Comparison of ENCODE assay signal across 8 cellular contexts in the genomic region with DNA sequence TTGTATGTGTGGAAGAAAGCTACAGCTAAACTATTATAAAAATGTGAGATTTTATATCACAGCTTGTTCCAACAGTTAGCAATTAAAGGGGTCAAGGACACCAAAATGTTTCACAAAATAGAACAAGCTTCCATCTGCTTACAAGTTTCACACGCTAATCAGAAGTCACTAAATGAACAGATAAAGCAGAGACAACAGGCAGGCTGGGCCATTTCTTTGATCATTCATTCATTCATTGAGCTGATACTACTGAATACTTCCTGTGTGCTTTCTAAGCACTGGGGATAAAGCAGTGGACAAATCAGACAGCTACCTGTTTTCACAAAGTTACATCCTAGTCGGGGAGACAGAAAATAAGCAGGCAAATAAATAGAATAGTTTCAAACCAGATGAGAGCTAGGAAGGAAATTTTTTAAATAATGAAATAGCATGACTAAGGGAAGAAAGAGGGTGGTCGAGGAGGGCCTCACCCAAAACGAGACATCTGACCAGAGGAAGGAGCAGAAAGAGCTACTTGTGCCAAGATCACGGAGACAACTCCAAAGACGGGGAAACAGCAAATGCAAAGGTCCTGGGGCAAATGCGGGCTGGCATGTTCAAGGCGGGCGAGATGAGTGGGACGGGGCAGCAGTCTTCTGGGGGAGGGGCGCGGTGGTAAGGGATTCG. TPM values are rescaled to one million over a fixed set of nuclear protein-coding genes. Genes with fewer than 3 reads are reported as not detected.
A peak's percentile ranks its signal among the peaks of the same experiment; 100 is the strongest.
DNase-seq lines count a peak whose midpoint lies in the region; ATAC-seq and TF ChIP-seq lines count a peak whose summit lies in the region.

No MANE protein-coding gene starts in this region.

- no peaks in the 10 kb centered on the region for H3K27me3 ChIP-seq in sigmoid colon

- WGBS in sigmoid colon, 2 donors: 12 to 33% methylated on average over 13 of the region's 13 CpGs

- H3K4me3 ChIP-seq in GM12865 (ENCODE audit: low read depth, low read length): peak overlapping the region; percentile 83
- H3K4me3 ChIP-seq in SK-N-MC: peak overlapping the region; percentile 87
- peak overlapping the region; percentile 71 for H3K4me3 ChIP-seq in fibroblast of pulmonary artery (replicated peaks; ENCODE audit: low read depth, low read length)
- peak overlapping the region; percentile 55 to 99 (median 88) for H3K4me3 ChIP-seq in sigmoid colon

- TF ChIP-seq CTCF in GM12865 (IDR thresholded peaks at IDR 0.05; ENCODE audit: insufficient read depth, low read depth, low read length, missing control alignments) (no peak), fibroblast of pulmonary artery (IDR thresholded peaks at IDR 0.05; ENCODE audit: low read length, missing control alignments) (no peak), sigmoid colon (IDR thresholded peaks at IDR 0.05) (no peak)

- in situ Hi-C loops in ACHN (cut with HindIII; ENCODE audit: low pct_ligation_motif_present, low pct_unique_long_range_greater_than_20kb, low sequenced_read_pairs): no loop called here

- DNase-seq in GM12865 (ENCODE audit: low read depth) (no peak), SK-N-MC (ENCODE audit: low read depth, low spot score) (no peak), fibroblast of pulmonary artery (ENCODE audit: low read depth) (no peak), sigmoid colon (no peak), ACHN (no peak), NOMO-1 treated with DMSO at 0.1 percent for 48 hours (lab: John Stamatoyannopoulos, UW; ENCODE audit: unreplicated experiment) (no peak)

- no peak for TF ChIP-seq POLR2A in sigmoid colon (IDR thresholded peaks at IDR 0.05)

- H3K9me3 ChIP-seq in SK-N-MC (ENCODE audit: low read depth, low read length) (no peaks in the 10 kb centered on the region), sigmoid colon (no peaks in the 10 kb centered on the region)

- H3K9ac ChIP-seq in SK-N-MC (ENCODE audit: insufficient read length): no peak overlapping the region

- peaks cover 13% of the 10 kb centered on the region; the same call in 1 of the 2 replicates for H3K36me3 ChIP-seq in SK-N-MC (ENCODE audit: insufficient read depth, low read length)
- no peaks in the 10 kb centered on the region for H3K36me3 ChIP-seq in sigmoid colon

- no peak for TF ChIP-seq EP300 in sigmoid colon (IDR thresholded peaks at IDR 0.05)

- peaks cover 0 to 39% (median 20%) of the 10 kb centered on the region in 4 donors for H3K4me1 ChIP-seq in sigmoid colon

- H3K27ac ChIP-seq in SK-N-MC: no peak overlapping the region
- peak overlapping the region in 2 of 4 donors; percentile 66 to 96 for H3K27ac ChIP-seq in sigmoid colon

- ATAC-seq in GM21528 (IDR thresholded peaks at IDR 0.05; ENCODE audit: low FRiP score, unreplicated experiment) (no peak), GM19397 (IDR thresholded peaks at IDR 0.05; ENCODE audit: unreplicated experiment) (no peak)

- intact Hi-C loops in sigmoid colon (cut with DNase I): loop anchor here (5.0 kb wide), 1 partner anchor 202 kb away; the partner anchor contains the start of gene CNOT6

RNA-seq across cellular contexts. Expression of gene MAPK9, which starts 1.2 kb away (rescaled TPM):
- total RNA-seq in sigmoid colon: 10 to 100 TPM; 39.5 to 45.7 (median 41.4) TPM
- 10 to 100 TPM; 20.5 to 31.2 (median 27.3) TPM for polyA plus RNA-seq in sigmoid colon
